In genomic region chr17:75481194-75482059, GRCh38 we compare ENCODE assay signal across 20 cellular contexts. TPM values are rescaled to one million over a fixed set of nuclear protein-coding genes. Genes with fewer than 3 reads are reported as not detected.
DNase-seq lines count a peak whose midpoint lies in the region; ATAC-seq and TF ChIP-seq lines count a peak whose summit lies in the region.
"Had no signal": no experiment of that assay in that cellular context is flagged by ENCODE, and none has a peak within 500 bp of the region (broad histone marks: within the 10 kb centered on the region; RNA-seq: fewer than 3 reads in every experiment).

No MANE protein-coding gene starts in this region.

- no peak overlapping the region for H3K27ac ChIP-seq in SJSA1
- H3K27ac ChIP-seq in spleen = peak overlapping the region in 5 of 8 donors; percentile 17 to 48 (median 24)
- H3K27ac ChIP-seq: 22Rv1 had no signal

- peaks cover 13% of the 10 kb centered on the region for H3K36me3 Mint-ChIP-seq in activated CD8-positive, alpha-beta T cell treated with anti-CD3 and anti-CD28 coated beads, Interleukin-2, amount 10 ng/mL, durations not matched to agents 7 days and 5 days (ENCODE audit: low read depth)
- no peaks in the 10 kb centered on the region for H3K36me3 Mint-ChIP-seq in activated CD8-positive, alpha-beta T cell treated with anti-CD3 and anti-CD28 coated beads for 36 hours (ENCODE audit: low read depth)

- POLR2A ChIA-PET in activated CD8-positive, alpha-beta T cell treated with anti-CD3 and anti-CD28 coated beads, Interleukin-2, amount 10 ng/mL, durations not matched to agents 7 days and 5 days (lab: Charles Lee) = interaction anchor here (0.6 to 1.5 kb wide), 2 partner anchors 25 to 102 kb away, joined by 3 to 5 read pairs; partner anchors contain the start of gene TMEM94
- POLR2A ChIA-PET in activated CD8-positive, alpha-beta T cell treated with anti-CD3 and anti-CD28 coated beads for 36 hours (lab: Charles Lee) = interaction anchor here (1.2 to 1.7 kb wide), 2 partner anchors 18 to 35 kb away, joined by 3 to 5 read pairs; no protein-coding TSS in a partner anchor

- CTCF ChIA-PET in activated CD8-positive, alpha-beta T cell treated with anti-CD3 and anti-CD28 coated beads, Interleukin-2, amount 10 ng/mL, durations not matched to agents 7 days and 5 days (lab: Charles Lee) = no interaction called here
- CTCF ChIA-PET in activated CD8-positive, alpha-beta T cell treated with anti-CD3 and anti-CD28 coated beads for 36 hours (lab: Charles Lee) = no interaction called here

- H3K4me1 ChIP-seq in SJSA1 (replicated peaks) (peaks cover 11% of the 10 kb centered on the region), spleen (peaks cover 8 to 80% (median 35%) of the 10 kb centered on the region in 6 donors)

- no peak for TF ChIP-seq CTCF in activated CD8-positive, alpha-beta T cell treated with anti-CD3 and anti-CD28 coated beads for 36 hours (IDR thresholded peaks at IDR 0.05)
- TF ChIP-seq CTCF in spleen (IDR thresholded peaks at IDR 0.05 in 8 of 11, conservative IDR thresholded peaks at IDR 0.05 in 3 of 11) = no peak

- H3K4me3 Mint-ChIP-seq in activated CD8-positive, alpha-beta T cell treated with anti-CD3 and anti-CD28 coated beads, Interleukin-2, amount 10 ng/mL, durations not matched to agents 7 days and 5 days = no peak overlapping the region
- H3K4me3 Mint-ChIP-seq in activated CD8-positive, alpha-beta T cell treated with anti-CD3 and anti-CD28 coated beads for 36 hours = no peak overlapping the region

- H3K4me3 ChIP-seq in SJSA1 = no peak overlapping the region
- no peak overlapping the region for H3K4me3 ChIP-seq in spleen
- H3K4me3 ChIP-seq: esophagus muscularis mucosa, thyroid gland had no signal

- H3K9me3 ChIP-seq in SJSA1 (replicated peaks) = no peaks in the 10 kb centered on the region
- H3K9me3 ChIP-seq in spleen = no peaks in the 10 kb centered on the region
- H3K9me3 ChIP-seq: esophagus muscularis mucosa, thyroid gland had no signal

- no peaks in the 10 kb centered on the region for H3K27me3 Mint-ChIP-seq in activated CD8-positive, alpha-beta T cell treated with anti-CD3 and anti-CD28 coated beads, Interleukin-2, amount 10 ng/mL, durations not matched to agents 7 days and 5 days (ENCODE audit: low read depth)
- no peaks in the 10 kb centered on the region for H3K27me3 Mint-ChIP-seq in activated CD8-positive, alpha-beta T cell treated with anti-CD3 and anti-CD28 coated beads for 36 hours

- H3K36me3 ChIP-seq in SJSA1 (peaks cover 24% of the 10 kb centered on the region), spleen (peaks cover 0 to 55% (median 0%) of the 10 kb centered on the region in 6 donors)
- H3K36me3 ChIP-seq: thyroid gland had no signal

- no peak for DNase-seq in activated CD8-positive, alpha-beta T cell treated with anti-CD3 and anti-CD28 coated beads, Interleukin-2, amount 10 ng/mL, durations not matched to agents 7 days and 5 days
- DNase-seq in activated CD8-positive, alpha-beta T cell treated with anti-CD3 and anti-CD28 coated beads for 36 hours = no peak
- peak; percentile 32 to 45 for DNase-seq in SJSA1 (ENCODE audit: low read depth in 1 of 2, low spot score in 2 of 2)
- no peak for DNase-seq in left colon
- no peak for DNase-seq in spleen
- DNase-seq in NCI-H2227 (lab: John Stamatoyannopoulos, UW; ENCODE audit: unreplicated experiment) = no peak
- no peak for DNase-seq in NOMO-1 (lab: John Stamatoyannopoulos, UW; ENCODE audit: unreplicated experiment in 2 of 2)
- no peak for DNase-seq in HuH-7.5 (ENCODE audit: low spot score)
- DNase-seq: activated gamma-delta T cell treated with Interleukin-2 at 50 U/mL for 16 hours, C1 segment of cervical spinal cord, dermis blood vessel endothelial cell, DMS79 treated with DMSO at 0.1 percent for 48 hours, kidney glomerular epithelial cell, NCI-H1694, NCI-H446 treated with DMSO at 0.1 percent for 48 hours, PC-3, thyroid gland had no signal

- no peaks in the 10 kb centered on the region for H3K27me3 ChIP-seq in SJSA1 (replicated peaks)
- no peaks in the 10 kb centered on the region for H3K27me3 ChIP-seq in spleen (replicated peaks in 1 of 7)
- H3K27me3 ChIP-seq: esophagus muscularis mucosa, thyroid gland had no signal

- intact Hi-C loops in activated CD8-positive, alpha-beta T cell treated with anti-CD3 and anti-CD28 coated beads for 36 hours (cut with micrococcal nuclease) = no loop called here
- intact Hi-C loops in left colon (cut with DNase I, micrococcal nuclease) (no loop called here), spleen (cut with DNase I; ENCODE audit: low total_unique reads) (no loop called here)

- no peaks in the 10 kb centered on the region for H3K9me3 Mint-ChIP-seq in activated CD8-positive, alpha-beta T cell treated with anti-CD3 and anti-CD28 coated beads, Interleukin-2, amount 10 ng/mL, durations not matched to agents 7 days and 5 days (ENCODE audit: insufficient read depth)
- no peaks in the 10 kb centered on the region for H3K9me3 Mint-ChIP-seq in activated CD8-positive, alpha-beta T cell treated with anti-CD3 and anti-CD28 coated beads for 36 hours

- peak overlapping the region; percentile 12 for H3K27ac Mint-ChIP-seq in activated CD8-positive, alpha-beta T cell treated with anti-CD3 and anti-CD28 coated beads, Interleukin-2, amount 10 ng/mL, durations not matched to agents 7 days and 5 days
- H3K27ac Mint-ChIP-seq in activated CD8-positive, alpha-beta T cell treated with anti-CD3 and anti-CD28 coated beads for 36 hours = no peak overlapping the region

- ATAC-seq in activated CD8-positive, alpha-beta T cell treated with anti-CD3 and anti-CD28 coated beads, Interleukin-2, amount 10 ng/mL, durations not matched to agents 7 days and 5 days = no peak
- ATAC-seq in activated CD8-positive, alpha-beta T cell treated with anti-CD3 and anti-CD28 coated beads for 36 hours = no peak
- ATAC-seq in left colon = peak; percentile 54
- ATAC-seq: PC-3 had no signal

- 78 to 86% (median 84%) methylated on average over 11 to 13 of the region's 13 CpGs for WGBS in spleen, 5 donors

- no peak for TF ChIP-seq POLR2A in spleen (IDR thresholded peaks at IDR 0.05)

- peaks cover 8% of the 10 kb centered on the region for H3K4me1 Mint-ChIP-seq in activated CD8-positive, alpha-beta T cell treated with anti-CD3 and anti-CD28 coated beads, Interleukin-2, amount 10 ng/mL, durations not matched to agents 7 days and 5 days (ENCODE audit: low read depth)
- H3K4me1 Mint-ChIP-seq in activated CD8-positive, alpha-beta T cell treated with anti-CD3 and anti-CD28 coated beads for 36 hours (ENCODE audit: low read depth) = peaks cover 3% of the 10 kb centered on the region

RNA-seq across cellular contexts. Expression of gene TMEM94, which starts 25.0 kb away (rescaled TPM):
- total RNA-seq in activated CD8-positive, alpha-beta T cell treated with anti-CD3 and anti-CD28 coated beads, Interleukin-2, amount 10 ng/mL, durations not matched to agents 7 days and 5 days = 10 to 100 TPM; 81.9 to 84.8 TPM
- 10 to 100 TPM; 55.3 to 56.4 TPM for total RNA-seq in activated CD8-positive, alpha-beta T cell treated with anti-CD3 and anti-CD28 coated beads for 36 hours
- total RNA-seq in SJSA1 (2014; rRNA removed; shearing (Covaris generic)) = 62.9 and 109 TPM in 2 replicates
- 100 to 1,000 TPM in 1 of 2 donors, 10 to 100 TPM in 1; 99.9 to 123 TPM for total RNA-seq in left colon
- total RNA-seq in spleen = 100 to 1,000 TPM in 1 of 7 donors, 10 to 100 TPM in 6; 66.6 to 101 (median 94.1) TPM
- polyA plus RNA-seq in spleen = 10 to 100 TPM; 24.8 to 77.8 (median 59.5) TPM

RNA-seq across cellular contexts. Expression of gene CASKIN2, which starts 33.9 kb away (rescaled TPM):
- total RNA-seq in activated CD8-positive, alpha-beta T cell treated with anti-CD3 and anti-CD28 coated beads, Interleukin-2, amount 10 ng/mL, durations not matched to agents 7 days and 5 days = under 1 TPM; 0.68 to 0.97 TPM
- 1 to 10 TPM; 2.2 to 2.5 TPM for total RNA-seq in activated CD8-positive, alpha-beta T cell treated with anti-CD3 and anti-CD28 coated beads for 36 hours
- 14.2 and 19.7 TPM in 2 replicates for total RNA-seq in SJSA1 (2014; rRNA removed; shearing (Covaris generic))
- total RNA-seq in left colon (10 to 100 TPM; 28.4 to 30.6 TPM), spleen (100 to 1,000 TPM in 3 of 7 donors, 10 to 100 TPM in 4; 33.5 to 135 (median 51.1) TPM)
- polyA plus RNA-seq in spleen = 10 to 100 TPM in 1 of 3 donors, 1 to 10 TPM in 2; 4.7 to 27.8 (median 6.2) TPM

RNA-seq across cellular contexts. Expression of gene TSEN54, which starts 34.9 kb away (rescaled TPM):
- 10 to 100 TPM; 76.6 to 77.8 TPM for total RNA-seq in activated CD8-positive, alpha-beta T cell treated with anti-CD3 and anti-CD28 coated beads, Interleukin-2, amount 10 ng/mL, durations not matched to agents 7 days and 5 days
- total RNA-seq in activated CD8-positive, alpha-beta T cell treated with anti-CD3 and anti-CD28 coated beads for 36 hours = 10 to 100 TPM; 38.8 to 45.4 TPM
- total RNA-seq in SJSA1 (2014; rRNA removed; shearing (Covaris generic)) = 54.0 and 78.4 TPM in 2 replicates
- total RNA-seq in left colon (10 to 100 TPM; 30.1 to 38.9 TPM), spleen (10 to 100 TPM; 31.0 to 58.1 (median 35.4) TPM)
- 10 to 100 TPM; 40.8 to 87.8 (median 68.9) TPM for polyA plus RNA-seq in spleen

RNA-seq across cellular contexts. Expression of gene LLGL2, which starts 44.1 kb away (rescaled TPM):
- total RNA-seq in activated CD8-positive, alpha-beta T cell treated with anti-CD3 and anti-CD28 coated beads, Interleukin-2, amount 10 ng/mL, durations not matched to agents 7 days and 5 days = 10 to 100 TPM; 19.3 to 19.8 TPM
- total RNA-seq in activated CD8-positive, alpha-beta T cell treated with anti-CD3 and anti-CD28 coated beads for 36 hours = 1 to 10 TPM; 7.2 to 7.4 TPM
- total RNA-seq in SJSA1 (2014; rRNA removed; shearing (Covaris generic)) = 5.8 and 6.6 TPM in 2 replicates
- total RNA-seq in left colon (100 to 1,000 TPM; 447 to 529 TPM), spleen (10 to 100 TPM; 44.0 to 97.8 (median 75.1) TPM)
- polyA plus RNA-seq in spleen = 100 to 1,000 TPM in 1 of 3 donors, 10 to 100 TPM in 2; 28.6 to 153 (median 92.6) TPM
- total RNA-seq: HT1080 had no signal

Comparison
In these comparisons a context has a peak if more than half of its experiments do, and no peak if none do; other contexts are left out.
1. DNase-seq: peak in SJSA1 (2 of 2); none in activated CD8-positive, alpha-beta T cell treated with anti-CD3 and anti-CD28 coated beads, Interleukin-2, amount 10 ng/mL, durations not matched to agents 7 days and 5 days (single experiment), activated CD8-positive, alpha-beta T cell treated with anti-CD3 and anti-CD28 coated beads for 36 hours (single experiment), left colon (0 of 2), spleen (single experiment), NCI-H2227 (single experiment), NOMO-1 (0 of 2) and HuH-7.5 (single experiment).